8 cellular contexts compared by ENCODE assay signal in the genomic region with DNA sequence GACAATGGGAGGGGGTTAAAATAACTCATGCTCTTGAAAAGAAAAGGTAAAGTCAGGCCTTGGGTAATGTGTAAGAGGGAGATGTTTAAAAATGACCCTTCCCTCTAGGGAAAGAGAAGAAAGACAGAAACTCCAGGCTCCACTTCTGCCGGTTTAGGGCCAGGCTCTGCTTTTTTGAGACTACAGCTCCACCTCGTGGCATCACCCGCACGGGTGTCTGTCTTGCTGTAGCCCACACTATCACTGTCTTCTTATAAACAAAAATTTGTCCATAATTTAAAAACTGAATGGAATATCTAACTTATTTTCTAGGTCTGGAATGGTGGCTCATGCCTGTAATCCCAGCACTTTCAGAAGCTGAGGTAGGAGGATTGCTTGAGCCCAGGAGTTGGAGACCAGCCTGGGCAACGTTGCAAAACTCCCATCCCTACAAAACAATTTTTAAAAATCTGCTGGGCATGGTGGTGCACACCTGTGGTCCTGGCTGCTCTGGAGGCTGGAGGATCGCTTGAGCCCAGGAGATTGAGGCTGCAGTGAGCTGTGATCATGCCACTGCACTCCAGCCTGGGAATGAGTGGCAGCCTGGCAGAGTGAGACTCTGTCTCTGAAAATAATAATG.
DNase-seq lines count a peak whose midpoint lies in the region; ATAC-seq and TF ChIP-seq lines count a peak whose summit lies in the region.

No MANE protein-coding gene starts in this region.

- no peaks in the 10 kb centered on the region for H3K36me3 ChIP-seq in OCI-LY3 (replicated peaks; ENCODE audit: low read depth, low read length)

- H3K36me3 Mint-ChIP-seq in naive thymus-derived CD8-positive, alpha-beta T cell: no peaks in the 10 kb centered on the region

- no peak overlapping the region for H3K9ac ChIP-seq in OCI-LY3 (ENCODE audit: low read length)

- ATAC-seq in HG03175 (IDR thresholded peaks at IDR 0.05; ENCODE audit: unreplicated experiment) (peak; percentile 42), HG03571 (IDR thresholded peaks at IDR 0.05; ENCODE audit: unreplicated experiment) (no peak)
- peak in 1 of 2 donors; percentile 59 for ATAC-seq in naive thymus-derived CD8-positive, alpha-beta T cell

- H2AFZ ChIP-seq in OCI-LY3 (ENCODE audit: low read depth, low read length): no peak overlapping the region

- no peaks in the 10 kb centered on the region for H3K9me3 Mint-ChIP-seq in naive thymus-derived CD8-positive, alpha-beta T cell

- peaks cover 17% of the 10 kb centered on the region for H3K4me1 ChIP-seq in OCI-LY3 (ENCODE audit: low read length)

- TF ChIP-seq POLR2A in erythroblast (IDR thresholded peaks at IDR 0.05; ENCODE audit: low read length): no peak

- H3K4me3 Mint-ChIP-seq in naive thymus-derived CD8-positive, alpha-beta T cell: no peak overlapping the region

- no peak overlapping the region for H3K4me2 ChIP-seq in OCI-LY3 (ENCODE audit: low read length)

- no peaks in the 10 kb centered on the region for H4K20me1 ChIP-seq in OCI-LY3 (ENCODE audit: insufficient read depth, low read length)

- H3K27me3 Mint-ChIP-seq in naive thymus-derived CD8-positive, alpha-beta T cell: peaks cover 6 to 18% (median 12%) of the 10 kb centered on the region in 5 donors

- POLR2A ChIA-PET in naive thymus-derived CD8-positive, alpha-beta T cell (lab: Charles Lee): interaction anchor here (0.5 to 1.5 kb wide), 3 partner anchors 89 to 374 kb away, joined by 3 to 9 read pairs (median 5); partner anchors contain the start of gene RASL11A

- TF ChIP-seq CTCF in OCI-LY3 (IDR thresholded peaks at IDR 0.05; ENCODE audit: low read depth, low read length): peak; percentile 95

- no peaks in the 10 kb centered on the region for H3K9me3 ChIP-seq in OCI-LY3 (ENCODE audit: insufficient read depth, low read length)

- DNase-seq in ELR (ENCODE audit: low read depth) (peak; percentile 69), activated T-cell treated with anti-CD3 and anti-CD28 coated beads for 24 hours (ENCODE audit: low read depth) (peak; percentile 52), erythroblast (lab: John Stamatoyannopoulos, UW) (peak; percentile 70 to 85), substantia nigra (lab: John Stamatoyannopoulos, UW) (peak in 46 of 49 donors; percentile 8 to 83 (median 63))
- peak; percentile 49 to 78 (median 63) for DNase-seq in naive thymus-derived CD8-positive, alpha-beta T cell

- peaks cover 0 to 12% (median 8%) of the 10 kb centered on the region in 4 donors for H3K4me1 Mint-ChIP-seq in naive thymus-derived CD8-positive, alpha-beta T cell

- peaks cover 10% of the 10 kb centered on the region for H3K27me3 ChIP-seq in OCI-LY3 (ENCODE audit: low read depth, low read length)

- H3K4me3 ChIP-seq in OCI-LY3 (ENCODE audit: low read length): no peak overlapping the region

- H3K79me2 ChIP-seq in OCI-LY3 (ENCODE audit: low read length): no peaks in the 10 kb centered on the region

- peak overlapping the region in 1 of 10 donors; percentile 65 for H3K27ac Mint-ChIP-seq in naive thymus-derived CD8-positive, alpha-beta T cell

- H3K27ac ChIP-seq in OCI-LY3 (ENCODE audit: low read length) (no peak overlapping the region), substantia nigra (ENCODE audit: low read depth, low read length, poor library complexity, severe bottlenecking) (no peak overlapping the region)
